In the genomic region with DNA sequence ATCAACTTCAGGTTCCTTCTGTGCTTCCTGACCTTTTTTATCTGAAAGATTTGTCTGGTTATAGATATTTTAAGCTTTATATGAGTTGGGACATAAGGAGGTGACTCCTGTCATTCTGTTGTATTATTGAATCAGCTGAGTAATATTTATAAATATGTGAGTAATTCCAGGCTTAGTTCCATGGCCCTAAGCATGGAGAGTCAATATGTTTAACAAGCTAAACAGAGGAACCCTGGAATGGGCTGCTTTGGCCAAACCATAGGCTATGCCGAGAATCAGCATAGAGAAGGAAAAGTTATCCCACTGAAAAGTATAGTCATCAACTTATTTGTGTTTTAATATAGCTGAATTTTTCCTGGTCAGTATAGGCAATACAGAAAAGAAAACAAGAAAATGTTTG, we compare ENCODE assay signal across 28 cellular contexts. TPM values are rescaled to one million over a fixed set of nuclear protein-coding genes. Genes with fewer than 3 reads are reported as not detected.
"Had no signal": no experiment of that assay in that cellular context is flagged by ENCODE, and none has a peak within 500 bp of the region (broad histone marks: within the 10 kb centered on the region; RNA-seq: fewer than 3 reads in every experiment).

No MANE protein-coding gene starts in this region.

- H3K4me3 Mint-ChIP-seq: activated CD4-positive, alpha-beta memory T cell treated with anti-CD3 and anti-CD28 coated beads for 36 hours; activated CD4-positive, alpha-beta T cell treated with anti-CD3 and anti-CD28 coated beads for 36 hours; activated CD4-positive, alpha-beta T cell treated with anti-CD3 and anti-CD28 coated beads, Interleukin-2, amount 10 ng/mL, durations not matched to agents 24 days and 14 days; activated naive CD4-positive, alpha-beta T cell treated with anti-CD3 and anti-CD28 coated beads for 36 hours; activated naive CD4-positive, alpha-beta T cell treated with anti-CD3 and anti-CD28 coated beads, Interleukin-2, amount 50 U/mL, for 24 hours; activated naive CD8-positive, alpha-beta T cell treated with anti-CD3 and anti-CD28 coated beads for 36 hours; activated naive CD8-positive, alpha-beta T cell treated with anti-CD3 and anti-CD28 coated beads, Interleukin-2, amount 50 U/mL, for 24 hours; activated T-cell treated with anti-CD3 and anti-CD28 coated beads, Interleukin-2, amount 50 U/mL, for 4 hours; activated T-helper 1 cell treated with anti-CD3 and anti-CD28 coated beads, Interleukin-12 subunit alpha, Interleukin-12 subunit beta, Interleukin-2, Interleukin-4 antibody, amounts not matched to agents 30 ng/mL and 10 ng/mL and 1 ng/mL, durations not matched to agents 14 hours and 24 hours and 36 hours; effector memory CD8-positive, alpha-beta T cell had no signal

- H3K27ac Mint-ChIP-seq: activated CD4-positive, alpha-beta T cell treated with anti-CD3 and anti-CD28 coated beads for 36 hours; activated CD4-positive, alpha-beta T cell treated with anti-CD3 and anti-CD28 coated beads, Interleukin-2, amount 10 ng/mL, durations not matched to agents 24 days and 14 days; activated naive CD4-positive, alpha-beta T cell treated with anti-CD3 and anti-CD28 coated beads for 36 hours; activated naive CD4-positive, alpha-beta T cell treated with anti-CD3 and anti-CD28 coated beads, Interleukin-2, amount 50 U/mL, for 24 hours; activated naive CD8-positive, alpha-beta T cell treated with anti-CD3 and anti-CD28 coated beads for 36 hours; activated naive CD8-positive, alpha-beta T cell treated with anti-CD3 and anti-CD28 coated beads, Interleukin-2, amount 50 U/mL, for 24 hours; activated T-helper 1 cell treated with anti-CD3 and anti-CD28 coated beads, Interleukin-12 subunit alpha, Interleukin-12 subunit beta, Interleukin-2, Interleukin-4 antibody, amounts not matched to agents 30 ng/mL and 10 ng/mL and 1 ng/mL, durations not matched to agents 14 hours and 24 hours and 36 hours; activated T-helper 2 cell treated with anti-CD3 and anti-CD28 coated beads, Interferon-gamma antibody, Interleukin-2, Interleukin-4, amounts not matched to agents 10 μg/mL and 5 μg/mL and 100 μg/mL, durations not matched to agents 14 hours and 24 hours and 36 hours; effector memory CD8-positive, alpha-beta T cell had no signal

- ATAC-seq: activated CD4-positive, alpha-beta T cell treated with anti-CD3 and anti-CD28 coated beads for 36 hours; activated naive CD8-positive, alpha-beta T cell treated with anti-CD3 and anti-CD28 coated beads, Interleukin-2, amount 50 U/mL, for 24 hours; activated T-cell treated with anti-CD3 and anti-CD28 coated beads, Interleukin-2, amount 50 U/mL, for 4 hours; body of pancreas; effector memory CD8-positive, alpha-beta T cell; esophagus mucosa had no signal

- H3K4me1 ChIP-seq: adrenal gland, body of pancreas had no signal

- H3K4me1 Mint-ChIP-seq: activated naive CD4-positive, alpha-beta T cell treated with anti-CD3 and anti-CD28 coated beads, Interleukin-2, amount 50 U/mL, for 24 hours had no signal

- H3K27me3 Mint-ChIP-seq: activated CD4-positive, alpha-beta memory T cell treated with anti-CD3 and anti-CD28 coated beads for 36 hours; activated CD4-positive, alpha-beta T cell treated with anti-CD3 and anti-CD28 coated beads for 36 hours; activated CD4-positive, alpha-beta T cell treated with anti-CD3 and anti-CD28 coated beads, Interleukin-2, amount 10 ng/mL, durations not matched to agents 24 days and 14 days; activated naive CD4-positive, alpha-beta T cell treated with anti-CD3 and anti-CD28 coated beads, Interleukin-2, amount 50 U/mL, for 24 hours; activated naive CD8-positive, alpha-beta T cell treated with anti-CD3 and anti-CD28 coated beads for 36 hours; activated naive CD8-positive, alpha-beta T cell treated with anti-CD3 and anti-CD28 coated beads, Interleukin-2, amount 50 U/mL, for 24 hours; effector memory CD8-positive, alpha-beta T cell had no signal

- H3K27me3 ChIP-seq: adrenal gland, body of pancreas had no signal

- H3K4me3 ChIP-seq: adrenal gland, body of pancreas had no signal

- DNase-seq: activated CD4-positive, alpha-beta memory T cell treated with anti-CD3 and anti-CD28 coated beads for 36 hours; activated CD4-positive, alpha-beta T cell treated with anti-CD3 and anti-CD28 coated beads for 36 hours; activated CD4-positive, CD25-positive, alpha-beta regulatory T cell; activated CD4-positive, CD25-positive, alpha-beta regulatory T cell treated with anti-CD3 and anti-CD28 coated beads, Interleukin-2, amount 50 U/mL, for 72 hours; activated CD8-positive, alpha-beta memory T cell treated with anti-CD3 and anti-CD28 coated beads for 24 hours; activated effector memory CD4-positive, alpha-beta T cell treated with anti-CD3 and anti-CD28 coated beads, Interleukin-2, amount 50 U/mL, for 16 hours; activated naive CD4-positive, alpha-beta T cell treated with anti-CD3 and anti-CD28 coated beads for 36 hours; activated naive CD8-positive, alpha-beta T cell treated with anti-CD3 and anti-CD28 coated beads for 36 hours; activated naive CD8-positive, alpha-beta T cell treated with anti-CD3 and anti-CD28 coated beads, Interleukin-2, amount 50 U/mL, for 24 hours; activated T-cell treated with anti-CD3 and anti-CD28 coated beads, Interleukin-2, amount 50 U/mL, for 4 hours; adrenal gland; amygdala; aorta; body of pancreas; caudate nucleus; cortex of kidney; dermis blood vessel endothelial cell; effector CD4-positive, alpha-beta T cell; effector memory CD8-positive, alpha-beta T cell; foreskin fibroblast; head of caudate nucleus; T-helper 2 cell had no signal

- H3K9me3 Mint-ChIP-seq: activated CD4-positive, alpha-beta memory T cell treated with anti-CD3 and anti-CD28 coated beads for 36 hours; activated CD4-positive, alpha-beta T cell treated with anti-CD3 and anti-CD28 coated beads, Interleukin-2, amount 10 ng/mL, durations not matched to agents 24 days and 14 days; activated naive CD4-positive, alpha-beta T cell treated with anti-CD3 and anti-CD28 coated beads for 36 hours; activated naive CD4-positive, alpha-beta T cell treated with anti-CD3 and anti-CD28 coated beads, Interleukin-2, amount 50 U/mL, for 24 hours; activated naive CD8-positive, alpha-beta T cell treated with anti-CD3 and anti-CD28 coated beads for 36 hours; activated naive CD8-positive, alpha-beta T cell treated with anti-CD3 and anti-CD28 coated beads, Interleukin-2, amount 50 U/mL, for 24 hours; activated T-cell treated with anti-CD3 and anti-CD28 coated beads, Interleukin-2, amount 50 U/mL, for 4 hours; activated T-helper 1 cell treated with anti-CD3 and anti-CD28 coated beads, Interleukin-12 subunit alpha, Interleukin-12 subunit beta, Interleukin-2, Interleukin-4 antibody, amounts not matched to agents 30 ng/mL and 10 ng/mL and 1 ng/mL, durations not matched to agents 14 hours and 24 hours and 36 hours; activated T-helper 2 cell treated with anti-CD3 and anti-CD28 coated beads, Interferon-gamma antibody, Interleukin-2, Interleukin-4, amounts not matched to agents 10 μg/mL and 5 μg/mL and 100 μg/mL, durations not matched to agents 14 hours and 24 hours and 36 hours; effector memory CD8-positive, alpha-beta T cell had no signal

- H3K9me3 ChIP-seq: adrenal gland, body of pancreas had no signal

- H3K27ac ChIP-seq: adrenal gland, body of pancreas had no signal

RNA-seq across cellular contexts. Expression of gene EIF4EBP3, which starts 7.2 kb away (rescaled TPM):
- total RNA-seq: frontal cortex had no signal
